In the genomic region with DNA sequence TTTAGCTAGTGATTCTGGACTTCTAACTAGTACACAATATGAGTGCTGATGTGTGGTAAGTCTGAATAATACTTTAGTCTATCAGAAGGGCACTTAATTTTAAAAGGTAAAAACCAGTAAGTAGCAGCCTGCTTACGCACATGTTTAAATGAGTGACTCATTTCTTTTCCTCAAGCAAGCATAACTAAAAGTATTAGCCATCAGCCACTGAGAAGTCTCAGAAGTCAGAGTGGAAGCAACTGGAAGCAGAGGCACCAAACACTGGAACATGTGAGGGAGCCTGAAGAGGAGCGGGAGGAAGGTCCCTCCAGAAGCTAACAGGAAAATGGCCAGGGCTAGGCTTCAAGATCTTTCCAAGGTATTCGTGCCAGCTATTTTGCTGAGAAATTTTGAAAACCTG, we compare ENCODE assay signal across 17 cellular contexts.
A peak's percentile ranks its signal among the peaks of the same experiment; 100 is the strongest.
DNase-seq lines count a peak whose midpoint lies in the region; ATAC-seq, FAIRE-seq and TF ChIP-seq lines count a peak whose summit lies in the region.
"Had no signal": no experiment of that assay in that cellular context is flagged by ENCODE, and none has a peak within 500 bp of the region (broad histone marks: within the 10 kb centered on the region; RNA-seq: fewer than 3 reads in every experiment).

No MANE protein-coding gene starts in this region.

- TF ChIP-seq CTCF in MCF 10A (IDR thresholded peaks at IDR 0.05; ENCODE audit: unreplicated experiment) (no peak), breast epithelium (IDR thresholded peaks at IDR 0.05) (no peak), astrocyte (IDR thresholded peaks at IDR 0.05; ENCODE audit: insufficient read depth, low read depth, low read length) (no peak), coronary artery (IDR thresholded peaks at IDR 0.05) (no peak)

- H3K4me1 Mint-ChIP-seq in MCF 10A (ENCODE audit: insufficient read depth, unreplicated experiment) (peaks cover 5% of the 10 kb centered on the region), astrocyte (ENCODE audit: low read depth, unreplicated experiment) (peaks cover 34% of the 10 kb centered on the region)

- H3K27ac ChIP-seq in breast epithelium (no peak overlapping the region), astrocyte (ENCODE audit: low read depth, low read length) (peak overlapping the region; percentile 51), coronary artery (no peak overlapping the region)
- H3K27ac ChIP-seq: 22Rv1, body of pancreas had no signal

- H3K4me1 ChIP-seq in breast epithelium (no peaks in the 10 kb centered on the region), astrocyte (ENCODE audit: insufficient read depth, low read length) (peaks cover 19% of the 10 kb centered on the region)
- H3K4me1 ChIP-seq: body of pancreas had no signal

- H3K4me3 Mint-ChIP-seq in MCF 10A (ENCODE audit: unreplicated experiment) (no peak overlapping the region), astrocyte (ENCODE audit: unreplicated experiment) (no peak overlapping the region)
- H3K4me3 Mint-ChIP-seq: activated T-cell treated with anti-CD3 and anti-CD28 coated beads, Interleukin-2, amount 50 U/mL, for 4 hours had no signal

- no peaks in the 10 kb centered on the region for H3K79me2 ChIP-seq in astrocyte (ENCODE audit: insufficient read depth, low read length)

- peak overlapping the region; percentile 24 for H3K4me2 ChIP-seq in astrocyte (ENCODE audit: low read length)

- H3K9ac ChIP-seq in astrocyte (ENCODE audit: low read length): peak overlapping the region; percentile 5

- BruUV-seq in MCF 10A (replicated peaks; lab: Mats Ljungman, UMichigan): no TSS peak

- no peaks in the 10 kb centered on the region for H3K27me3 ChIP-seq in breast epithelium
- no peaks in the 10 kb centered on the region for H3K27me3 ChIP-seq in astrocyte (ENCODE audit: insufficient read depth, low read length)
- H3K27me3 ChIP-seq: body of pancreas had no signal

- H4K20me1 ChIP-seq in astrocyte (ENCODE audit: insufficient read depth, low read length): no peaks in the 10 kb centered on the region

- no peaks in the 10 kb centered on the region for H3K9me3 Mint-ChIP-seq in MCF 10A (ENCODE audit: unreplicated experiment)
- H3K9me3 Mint-ChIP-seq in astrocyte (ENCODE audit: unreplicated experiment): peaks cover 5% of the 10 kb centered on the region
- H3K9me3 Mint-ChIP-seq: activated T-cell treated with anti-CD3 and anti-CD28 coated beads, Interleukin-2, amount 50 U/mL, for 4 hours had no signal

- H3K36me3 ChIP-seq in breast epithelium: no peaks in the 10 kb centered on the region
- peaks cover 6% of the 10 kb centered on the region for H3K36me3 ChIP-seq in astrocyte (ENCODE audit: insufficient read depth, low read length)

- ATAC-seq in HG02840 (IDR thresholded peaks at IDR 0.05; ENCODE audit: low FRiP score, unreplicated experiment) (no peak), HG03159 (IDR thresholded peaks at IDR 0.05; ENCODE audit: unreplicated experiment) (no peak)
- ATAC-seq: activated T-cell treated with anti-CD3 and anti-CD28 coated beads, Interleukin-2, amount 50 U/mL, for 4 hours; body of pancreas; esophagus mucosa had no signal

- H3K36me3 Mint-ChIP-seq in MCF 10A (ENCODE audit: insufficient read depth, unreplicated experiment) (peaks cover 52% of the 10 kb centered on the region), astrocyte (ENCODE audit: low read depth, unreplicated experiment) (peaks cover 9% of the 10 kb centered on the region)

- no peaks in the 10 kb centered on the region for H3K9me3 ChIP-seq in breast epithelium
- no peaks in the 10 kb centered on the region for H3K9me3 ChIP-seq in astrocyte (ENCODE audit: insufficient read depth, low read depth, low read length)
- H3K9me3 ChIP-seq: body of pancreas had no signal

- TF ChIP-seq POLR2A in breast epithelium (IDR thresholded peaks at IDR 0.05): no peak

- no peak overlapping the region for H2AFZ ChIP-seq in astrocyte (ENCODE audit: low read depth, low read length)

- peak; percentile 47 for DNase-seq in MCF 10A (ENCODE audit: unreplicated experiment)
- no peak for DNase-seq in breast epithelium (ENCODE audit: low spot score in 2 of 2)
- DNase-seq in astrocyte (ENCODE audit: low read depth): peak; percentile 96
- DNase-seq in fibroblast of the conjunctiva (ENCODE audit: low read depth): peak; percentile 53
- DNase-seq in NCI-H187 (lab: John Stamatoyannopoulos, UW): no peak
- no peak for DNase-seq in coronary artery (ENCODE audit: low spot score)
- DNase-seq: activated CD4-positive, alpha-beta T cell treated with anti-CD3 and anti-CD28 coated beads for 1 hour; activated T-cell treated with anti-CD3 and anti-CD28 coated beads, Interleukin-2, amount 50 U/mL, for 4 hours; body of pancreas; NCI-H2029; NK-92 treated with Interleukin-12 subunit alpha and Interleukin-12 subunit beta, amount 100 ng/mL, for 24 hours; retina had no signal

- peak; percentile 88 for FAIRE-seq in astrocyte (lab: Jason Lieb, UNC)
- FAIRE-seq: GM19239 had no signal

- intact Hi-C loops in MCF 10A (cut with micrococcal nuclease): loop anchor here (10.0 kb wide), 1 partner anchor 84 kb away; no protein-coding TSS in a partner anchor
- intact Hi-C loops in breast epithelium (cut with DNase I; ENCODE audit: low total_unique reads): no loop called here

- H3K27me3 Mint-ChIP-seq in MCF 10A (ENCODE audit: insufficient read depth, unreplicated experiment) (no peaks in the 10 kb centered on the region), astrocyte (ENCODE audit: low read depth, unreplicated experiment) (no peaks in the 10 kb centered on the region)

- CTCF ChIA-PET in MCF 10A (lab: Yijun Ruan, JAX): interaction anchor here (0.7 kb wide), 1 partner anchor 95 kb away, joined by 4 read pairs; no protein-coding TSS in a partner anchor

- POLR2A ChIA-PET in MCF 10A (lab: Yijun Ruan, JAX): interaction anchor here (0.6 to 1.4 kb wide), 3 partner anchors 15 to 78 kb away, joined by 3 to 4 read pairs (median 3); no protein-coding TSS in a partner anchor

- peak overlapping the region; percentile 46 for H3K27ac Mint-ChIP-seq in MCF 10A (ENCODE audit: low read depth, unreplicated experiment)
- H3K27ac Mint-ChIP-seq in astrocyte (ENCODE audit: unreplicated experiment): peak overlapping the region; percentile 79

- H3K4me3 ChIP-seq in breast epithelium (no peak overlapping the region), astrocyte (ENCODE audit: insufficient read depth, low read depth, low read length) (no peak overlapping the region), coronary artery (no peak overlapping the region)
- H3K4me3 ChIP-seq: body of pancreas had no signal

Comparison
In these comparisons a context has a peak if more than half of its experiments do, and no peak if none do; other contexts are left out.
1. DNase-seq: peak in MCF 10A (single experiment), astrocyte (single experiment) and fibroblast of the conjunctiva (single experiment); none in breast epithelium (0 of 2), NCI-H187 (0 of 2) and coronary artery (single experiment).